ENCODE assay signal across 8 cellular contexts in genomic region chr3:114214542-114215341, GRCh38. TPM values are rescaled to one million over a fixed set of nuclear protein-coding genes. Genes with fewer than 3 reads are reported as not detected.
DNase-seq lines count a peak whose midpoint lies in the region; ATAC-seq and TF ChIP-seq lines count a peak whose summit lies in the region.

No MANE protein-coding gene starts in this region.

- no peaks in the 10 kb centered on the region for H3K9me3 ChIP-seq in CD4-positive, CD25-positive, alpha-beta regulatory T cell (ENCODE audit: control insufficient read depth in 2 of 2, low read length in 2 of 2)
- no peaks in the 10 kb centered on the region for H3K9me3 ChIP-seq in lower lobe of right lung

- H3K4me3 Mint-ChIP-seq in CD4-positive, CD25-positive, alpha-beta regulatory T cell, result no peak overlapping the region
- no peak overlapping the region for H3K4me3 Mint-ChIP-seq in HFFc6

- peak overlapping the region; percentile 89 for H3K4me3 ChIP-seq in CD4-positive, CD25-positive, alpha-beta regulatory T cell (ENCODE audit: low read depth, low read length)
- H3K4me3 ChIP-seq in lower lobe of right lung, result peak overlapping the region; percentile 29

- TF ChIP-seq CTCF in lower lobe of right lung (IDR thresholded peaks at IDR 0.05) (no peak), HFFc6 (IDR thresholded peaks at IDR 0.05) (no peak)

- intact Hi-C loops in lower lobe of right lung (cut with DNase I), result no loop called here

- no peaks in the 10 kb centered on the region for H3K36me3 Mint-ChIP-seq in CD4-positive, CD25-positive, alpha-beta regulatory T cell
- H3K36me3 Mint-ChIP-seq in HFFc6 (ENCODE audit: low read depth), result no peaks in the 10 kb centered on the region

- no peaks in the 10 kb centered on the region for H3K27me3 Mint-ChIP-seq in CD4-positive, CD25-positive, alpha-beta regulatory T cell
- peaks cover 17% of the 10 kb centered on the region for H3K27me3 Mint-ChIP-seq in HFFc6 (ENCODE audit: insufficient read depth)

- H3K27ac Mint-ChIP-seq in CD4-positive, CD25-positive, alpha-beta regulatory T cell, result no peak overlapping the region
- no peak overlapping the region for H3K27ac Mint-ChIP-seq in HFFc6

- peaks cover 71% of the 10 kb centered on the region for H3K4me1 ChIP-seq in CD4-positive, CD25-positive, alpha-beta regulatory T cell (ENCODE audit: control insufficient read depth, insufficient read depth, low read length, poor library complexity, severe bottlenecking)
- H3K4me1 ChIP-seq in lower lobe of right lung, result peaks cover 10% of the 10 kb centered on the region

- peak; percentile 52 to 95 (median 86) for DNase-seq in CD4-positive, CD25-positive, alpha-beta regulatory T cell
- DNase-seq in activated CD4-positive, alpha-beta T cell treated with anti-CD3 and anti-CD28 coated beads for 48 hours, result peak; percentile 31
- DNase-seq in lower lobe of right lung (no peak), SK-N-DZ (ENCODE audit: low spot score) (no peak), HFFc6 (no peak), RPMI8226 (no peak)

- H3K27ac ChIP-seq in CD4-positive, CD25-positive, alpha-beta regulatory T cell (ENCODE audit: insufficient read depth, low read length, poor library complexity, severe bottlenecking), result peak overlapping the region; percentile 98
- peak overlapping the region; percentile 73 for H3K27ac ChIP-seq in lower lobe of right lung

- ATAC-seq in CD4-positive, CD25-positive, alpha-beta regulatory T cell (ENCODE audit: low read depth in 2 of 2), result peak; percentile 72 to 73
- peak; percentile 9 for ATAC-seq in GM21576 (IDR thresholded peaks at IDR 0.05; ENCODE audit: unreplicated experiment)
- ATAC-seq in lower lobe of right lung, result peak; percentile 61 to 62
- ATAC-seq in HG02610 (IDR thresholded peaks at IDR 0.05; ENCODE audit: unreplicated experiment), result no peak

- peaks cover 0 to 3% (median 0%) of the 10 kb centered on the region in 7 donors for H3K9me3 Mint-ChIP-seq in CD4-positive, CD25-positive, alpha-beta regulatory T cell
- H3K9me3 Mint-ChIP-seq in HFFc6, result no peaks in the 10 kb centered on the region

- H3K4me1 Mint-ChIP-seq in CD4-positive, CD25-positive, alpha-beta regulatory T cell, result peaks cover 2 to 24% (median 19%) of the 10 kb centered on the region in 4 donors
- H3K4me1 Mint-ChIP-seq in HFFc6 (ENCODE audit: low read depth), result no peaks in the 10 kb centered on the region

- no peaks in the 10 kb centered on the region for H3K36me3 ChIP-seq in CD4-positive, CD25-positive, alpha-beta regulatory T cell (ENCODE audit: control insufficient read depth, insufficient read depth, low read length)
- H3K36me3 ChIP-seq in lower lobe of right lung, result no peaks in the 10 kb centered on the region

- no peaks in the 10 kb centered on the region for H3K27me3 ChIP-seq in CD4-positive, CD25-positive, alpha-beta regulatory T cell (ENCODE audit: control insufficient read depth, insufficient read depth, low read length)
- no peaks in the 10 kb centered on the region for H3K27me3 ChIP-seq in lower lobe of right lung (ENCODE audit: low read depth)

RNA-seq across cellular contexts. Expression of gene ZNF80, which starts 22.6 kb away (rescaled TPM):
- 1.7 TPM for total RNA-seq in CD4-positive, CD25-positive, alpha-beta regulatory T cell
- polyA plus RNA-seq in CD4-positive, CD25-positive, alpha-beta regulatory T cell, result 1 to 10 TPM in 3 of 4 donors, under 1 TPM in 1; 0.36 to 8.4 (median 5.8) TPM
- not detected for total RNA-seq in lower lobe of right lung
- not detected in 2 replicates for polyA plus RNA-seq in SK-N-DZ (2014; cell fraction: cytosol; rRNA removed)
- polyA plus RNA-seq in SK-N-DZ (2014; cell fraction: nucleus; rRNA removed), result not detected in 2 replicates
- not detected for total RNA-seq in HFFc6 (2021; fragmentation: NEBNext Ultra II Directional; extraction: Animal tissue kit (Norgen Biotek cat#: 25700))

RNA-seq across cellular contexts. Expression of gene DRD3, which starts 35.9 kb away (rescaled TPM):
- total RNA-seq in CD4-positive, CD25-positive, alpha-beta regulatory T cell, result 0.25 TPM
- polyA plus RNA-seq in CD4-positive, CD25-positive, alpha-beta regulatory T cell, result under 1 TPM in 3 of 4 donors, not detected in 1; 0.15 to 0.49 (median 0.35) TPM
- not detected for total RNA-seq in lower lobe of right lung
- not detected in 2 replicates for polyA plus RNA-seq in SK-N-DZ (2014; cell fraction: cytosol; rRNA removed)
- not detected in 2 replicates for polyA plus RNA-seq in SK-N-DZ (2014; cell fraction: nucleus; rRNA removed)
- total RNA-seq in HFFc6 (2021; fragmentation: NEBNext Ultra II Directional; extraction: Animal tissue kit (Norgen Biotek cat#: 25700)), result not detected

Comparison
In these comparisons a context has a peak if more than half of its experiments do, and no peak if none do; other contexts are left out.
1. DNase-seq: peak in CD4-positive, CD25-positive, alpha-beta regulatory T cell (3 of 3) and activated CD4-positive, alpha-beta T cell treated with anti-CD3 and anti-CD28 coated beads for 48 hours (single experiment); none in lower lobe of right lung (single experiment), SK-N-DZ (single experiment), HFFc6 (single experiment) and RPMI8226 (single experiment).